Comparison of ENCODE assay signal across 12 cellular contexts in genomic region chr22:42174062-42174461, GRCh38. TPM values are rescaled to one million over a fixed set of nuclear protein-coding genes. Genes with fewer than 3 reads are reported as not detected.
DNase-seq lines count a peak whose midpoint lies in the region; ATAC-seq and TF ChIP-seq lines count a peak whose summit lies in the region.
"Had no signal": no experiment of that assay in that cellular context is flagged by ENCODE, and none has a peak within 500 bp of the region (broad histone marks: within the 10 kb centered on the region; RNA-seq: fewer than 3 reads in every experiment).

No MANE protein-coding gene starts in this region.

- peak overlapping the region; percentile 54 for H3K4me2 ChIP-seq in Loucy (ENCODE audit: low read depth, low read length, poor library complexity, severe bottlenecking)

- H3K4me1 ChIP-seq in Loucy (ENCODE audit: insufficient read depth, low read length, poor library complexity, severe bottlenecking) (peaks cover 39% of the 10 kb centered on the region), upper lobe of left lung (peaks cover 9 to 17% (median 13%) of the 10 kb centered on the region in 4 donors), upper lobe of right lung (no peaks in the 10 kb centered on the region)

- peaks cover 37% of the 10 kb centered on the region for H3K36me3 Mint-ChIP-seq in activated CD4-positive, alpha-beta T cell treated with anti-CD3 and anti-CD28 coated beads, Interleukin-2, amount 10 ng/mL, durations not matched to agents 24 days and 14 days (ENCODE audit: low read depth)
- peaks cover 26% of the 10 kb centered on the region for H3K36me3 Mint-ChIP-seq in activated naive CD8-positive, alpha-beta T cell treated with anti-CD3 and anti-CD28 coated beads, Interleukin-2, amount 50 U/mL, for 24 hours (ENCODE audit: low read depth)
- H3K36me3 Mint-ChIP-seq in naive B cell, result peaks cover 13 to 22% of the 10 kb centered on the region in 2 donors

- TF ChIP-seq POLR2A in upper lobe of left lung (IDR thresholded peaks at IDR 0.05), result no peak

- H2AFZ ChIP-seq in Loucy (ENCODE audit: low read length), result no peak overlapping the region

- TF ChIP-seq EP300 in upper lobe of left lung (IDR thresholded peaks at IDR 0.05), result no peak

- 56 to 78% methylated on average over 3 to 4 of the region's 4 CpGs for WGBS in upper lobe of left lung, 2 donors

- no peaks in the 10 kb centered on the region for H3K9me2 ChIP-seq in Loucy (replicated peaks; ENCODE audit: low read depth, low read length)

- H3K36me3 ChIP-seq in Loucy (ENCODE audit: insufficient read depth, low read length) (peaks cover 51% of the 10 kb centered on the region), upper lobe of left lung (peaks cover 0 to 17% (median 6%) of the 10 kb centered on the region in 4 donors), upper lobe of right lung (peaks cover 10% of the 10 kb centered on the region)
- H3K36me3 ChIP-seq: breast epithelium had no signal

- H3F3A ChIP-seq in Loucy (ENCODE audit: low read depth), result no peaks in the 10 kb centered on the region; the same call in 1 of the 2 replicates

- no peaks in the 10 kb centered on the region for H3K27me3 Mint-ChIP-seq in activated CD4-positive, alpha-beta T cell treated with anti-CD3 and anti-CD28 coated beads, Interleukin-2, amount 10 ng/mL, durations not matched to agents 24 days and 14 days
- no peaks in the 10 kb centered on the region for H3K27me3 Mint-ChIP-seq in activated naive CD8-positive, alpha-beta T cell treated with anti-CD3 and anti-CD28 coated beads, Interleukin-2, amount 50 U/mL, for 24 hours
- no peaks in the 10 kb centered on the region for H3K27me3 Mint-ChIP-seq in naive B cell

- ATAC-seq in activated naive CD8-positive, alpha-beta T cell treated with anti-CD3 and anti-CD28 coated beads, Interleukin-2, amount 50 U/mL, for 24 hours, result peak; percentile 42
- ATAC-seq in naive B cell (ENCODE audit: low read depth in 2 of 2) (no peak), upper lobe of left lung (ENCODE audit: low FRiP score in 2 of 2) (no peak), upper lobe of right lung (no peak)

- DNase-seq in activated CD4-positive, alpha-beta T cell treated with anti-CD3 and anti-CD28 coated beads, Interleukin-2, amount 10 ng/mL, durations not matched to agents 24 days and 14 days, result peak; percentile 70
- DNase-seq in activated CD4-positive, alpha-beta T cell treated with anti-CD3 and anti-CD28 coated beads, Interleukin-2, amount 50 U/mL, for 4 hours, result no peak
- DNase-seq in activated naive CD8-positive, alpha-beta T cell treated with anti-CD3 and anti-CD28 coated beads, Interleukin-2, amount 50 U/mL, for 24 hours, result no peak
- DNase-seq in naive B cell (no peak), DMS53 treated with DMSO at 0.1 percent for 48 hours (lab: John Stamatoyannopoulos, UW; ENCODE audit: unreplicated experiment) (no peak), upper lobe of left lung (no peak), upper lobe of right lung (no peak)
- DNase-seq: activated CD4-positive, CD25-positive, alpha-beta regulatory T cell; kidney glomerular epithelial cell; trophoblast cell had no signal

- no peak for TF ChIP-seq CTCF in Loucy (conservative IDR thresholded peaks at IDR 0.05; ENCODE audit: low read length)
- no peak for TF ChIP-seq CTCF in upper lobe of left lung (IDR thresholded peaks at IDR 0.05)
- TF ChIP-seq CTCF in upper lobe of right lung (IDR thresholded peaks at IDR 0.05), result no peak

- H3K79me2 ChIP-seq in Loucy (ENCODE audit: insufficient read depth, low read length), result peaks cover 93% of the 10 kb centered on the region

- H3K4me3 ChIP-seq in Loucy (ENCODE audit: low read length, poor library complexity, severe bottlenecking) (peak overlapping the region; percentile 42), upper lobe of left lung (no peak overlapping the region), upper lobe of right lung (no peak overlapping the region)
- H3K4me3 ChIP-seq: breast epithelium had no signal

- no peak overlapping the region for H3K27ac ChIP-seq in upper lobe of left lung
- no peak overlapping the region for H3K27ac ChIP-seq in upper lobe of right lung

- H3K27me3 ChIP-seq in Loucy (ENCODE audit: insufficient read depth, low read length, poor library complexity, severe bottlenecking), result no peaks in the 10 kb centered on the region
- H3K27me3 ChIP-seq in upper lobe of left lung, result no peaks in the 10 kb centered on the region
- H3K27me3 ChIP-seq in upper lobe of right lung, result no peaks in the 10 kb centered on the region
- H3K27me3 ChIP-seq: breast epithelium had no signal

- H3K9me3 ChIP-seq in Loucy (ENCODE audit: insufficient read depth, low read depth, low read length), result no peaks in the 10 kb centered on the region
- no peaks in the 10 kb centered on the region for H3K9me3 ChIP-seq in upper lobe of left lung
- H3K9me3 ChIP-seq in upper lobe of right lung, result no peaks in the 10 kb centered on the region
- H3K9me3 ChIP-seq: breast epithelium had no signal

- H4K20me1 ChIP-seq in Loucy (ENCODE audit: insufficient read depth, low read length, poor library complexity, severe bottlenecking), result peaks cover 9% of the 10 kb centered on the region

- no peak overlapping the region for H3K4me3 Mint-ChIP-seq in activated CD4-positive, alpha-beta T cell treated with anti-CD3 and anti-CD28 coated beads, Interleukin-2, amount 10 ng/mL, durations not matched to agents 24 days and 14 days
- no peak overlapping the region for H3K4me3 Mint-ChIP-seq in activated naive CD8-positive, alpha-beta T cell treated with anti-CD3 and anti-CD28 coated beads, Interleukin-2, amount 50 U/mL, for 24 hours
- no peak overlapping the region for H3K4me3 Mint-ChIP-seq in naive B cell

- intact Hi-C loops in activated CD4-positive, alpha-beta T cell treated with anti-CD3 and anti-CD28 coated beads, Interleukin-2, amount 10 ng/mL, durations not matched to agents 24 days and 14 days (cut with micrococcal nuclease), result loop anchor here (10.0 kb wide), 1 partner anchor 91 kb away; no protein-coding TSS in a partner anchor
- intact Hi-C loops in upper lobe of right lung (cut with DNase I), result no loop called here

- no peaks in the 10 kb centered on the region for H3K9me3 Mint-ChIP-seq in activated CD4-positive, alpha-beta T cell treated with anti-CD3 and anti-CD28 coated beads, Interleukin-2, amount 10 ng/mL, durations not matched to agents 24 days and 14 days
- H3K9me3 Mint-ChIP-seq in activated naive CD8-positive, alpha-beta T cell treated with anti-CD3 and anti-CD28 coated beads, Interleukin-2, amount 50 U/mL, for 24 hours, result no peaks in the 10 kb centered on the region
- H3K9me3 Mint-ChIP-seq in naive B cell, result no peaks in the 10 kb centered on the region

- H3K9ac ChIP-seq in Loucy (ENCODE audit: low read depth, low read length, poor library complexity, severe bottlenecking), result no peak overlapping the region

- no peak overlapping the region for H3K27ac Mint-ChIP-seq in activated CD4-positive, alpha-beta T cell treated with anti-CD3 and anti-CD28 coated beads, Interleukin-2, amount 10 ng/mL, durations not matched to agents 24 days and 14 days
- H3K27ac Mint-ChIP-seq in activated naive CD8-positive, alpha-beta T cell treated with anti-CD3 and anti-CD28 coated beads, Interleukin-2, amount 50 U/mL, for 24 hours, result no peak overlapping the region
- H3K27ac Mint-ChIP-seq in naive B cell, result peak overlapping the region; percentile 38 to 78 (median 66)

- H3K4me1 Mint-ChIP-seq in activated CD4-positive, alpha-beta T cell treated with anti-CD3 and anti-CD28 coated beads, Interleukin-2, amount 10 ng/mL, durations not matched to agents 24 days and 14 days, result peaks cover 36% of the 10 kb centered on the region
- H3K4me1 Mint-ChIP-seq in activated naive CD8-positive, alpha-beta T cell treated with anti-CD3 and anti-CD28 coated beads, Interleukin-2, amount 50 U/mL, for 24 hours, result peaks cover 45% of the 10 kb centered on the region
- H3K4me1 Mint-ChIP-seq in naive B cell, result peaks cover 30 to 48% (median 37%) of the 10 kb centered on the region in 3 donors

RNA-seq across cellular contexts. Expression of gene CYP2D6, which starts 43.5 kb away (rescaled TPM):
- total RNA-seq in activated CD4-positive, alpha-beta T cell treated with anti-CD3 and anti-CD28 coated beads, Interleukin-2, amount 10 ng/mL, durations not matched to agents 24 days and 14 days, result 3.8 and 4.5 TPM in 2 replicates
- polyA plus RNA-seq in naive B cell (ENCODE audit: low read depth in 6 of 6), result under 1 TPM in 2 of 6 donors, not detected in 4; 0.14 to 0.61 TPM
- total RNA-seq in upper lobe of left lung (1 to 10 TPM in 4 of 6 donors, under 1 TPM in 2; 0.46 to 4.2 (median 1.9) TPM), upper lobe of right lung (1.0 TPM)

Comparison
In these comparisons a context has a peak if more than half of its experiments do, and no peak if none do; other contexts are left out.
1. H3K27ac Mint-ChIP-seq: peak in naive B cell (6 of 6); none in activated CD4-positive, alpha-beta T cell treated with anti-CD3 and anti-CD28 coated beads, Interleukin-2, amount 10 ng/mL, durations not matched to agents 24 days and 14 days (single experiment) and activated naive CD8-positive, alpha-beta T cell treated with anti-CD3 and anti-CD28 coated beads, Interleukin-2, amount 50 U/mL, for 24 hours (single experiment).